Comparison of ENCODE assay signal across 12 cellular contexts in genomic region chr17:17778308-17779014, GRCh38. TPM values are rescaled to one million over a fixed set of nuclear protein-coding genes. Genes with fewer than 3 reads are reported as not detected.
A peak's percentile ranks its signal among the peaks of the same experiment; 100 is the strongest.
DNase-seq lines count a peak whose midpoint lies in the region; TF ChIP-seq lines count a peak whose summit lies in the region.
"Had no signal": no experiment of that assay in that cellular context is flagged by ENCODE, and none has a peak within 500 bp of the region (broad histone marks: within the 10 kb centered on the region; RNA-seq: fewer than 3 reads in every experiment).

No MANE protein-coding gene starts in this region.

- peaks cover 59% of the 10 kb centered on the region for H3K4me1 Mint-ChIP-seq in nephron progenitor cell

- H3K27me3 Mint-ChIP-seq in nephron progenitor cell (ENCODE audit: low read depth, poor library complexity): no peaks in the 10 kb centered on the region

- H3K36me3 Mint-ChIP-seq in nephron progenitor cell (ENCODE audit: low read depth): peaks cover 5% of the 10 kb centered on the region

- peak overlapping the region; percentile 79 for H3K27ac Mint-ChIP-seq in nephron progenitor cell
- H3K27ac Mint-ChIP-seq: dendritic cell treated with granulocyte-macrophage colony-stimulating factor and Interleukin-4, amounts not matched to agents 40 ng/mL and 50 ng/mL, for 4 days had no signal

- no peak overlapping the region for H3K4me3 Mint-ChIP-seq in nephron progenitor cell
- H3K4me3 Mint-ChIP-seq: dendritic cell treated with granulocyte-macrophage colony-stimulating factor and Interleukin-4, amounts not matched to agents 40 ng/mL and 50 ng/mL, for 4 days had no signal

- DNase-seq in DMS 273 (lab: John Stamatoyannopoulos, UW; ENCODE audit: unreplicated experiment) (peak; percentile 61), DMS 273 treated with DMSO at 0.1 percent for 48 hours (lab: John Stamatoyannopoulos, UW) (no peak), foreskin fibroblast (peak; percentile 62 to 86), nephron progenitor cell (no peak), ureter (ENCODE audit: low spot score) (peak; percentile 63), HPDE6-E6E7 (ENCODE audit: extremely low spot score) (no peak), SW480 (ENCODE audit: low spot score) (no peak)
- DNase-seq in activated naive CD4-positive, alpha-beta T cell treated with Interleukin-2 at 50 U/mL for 16 hours: no peak
- DNase-seq: mammary epithelial cell, NCI-H1092 treated with DMSO at 0.1 percent for 48 hours, SHP77 treated with DMSO at 0.1 percent for 48 hours had no signal

- H3K9me3 Mint-ChIP-seq in nephron progenitor cell: no peaks in the 10 kb centered on the region
- H3K9me3 Mint-ChIP-seq: dendritic cell treated with granulocyte-macrophage colony-stimulating factor and Interleukin-4, amounts not matched to agents 40 ng/mL and 50 ng/mL, for 4 days had no signal

- TF ChIP-seq CTCF in foreskin fibroblast (IDR thresholded peaks at IDR 0.05; ENCODE audit: low read depth, low read length) (no peak), nephron progenitor cell (IDR thresholded peaks at IDR 0.05) (no peak)

- H3K4me3 ChIP-seq in foreskin fibroblast (ENCODE audit: low read depth in 1 of 2, low read length in 2 of 2): no peak overlapping the region

RNA-seq across cellular contexts. Expression of gene SREBF1, which starts 58.3 kb away (rescaled TPM):
- 127 TPM for total RNA-seq in ureter

Comparison
In these comparisons a context has a peak if more than half of its experiments do, and no peak if none do; other contexts are left out.
1. DNase-seq: peak in DMS 273 (single experiment), foreskin fibroblast (2 of 2) and ureter (single experiment); none in DMS 273 treated with DMSO at 0.1 percent for 48 hours (single experiment), nephron progenitor cell (single experiment), HPDE6-E6E7 (single experiment), SW480 (single experiment) and activated naive CD4-positive, alpha-beta T cell treated with Interleukin-2 at 50 U/mL for 16 hours (single experiment).